Comparison of ENCODE assay signal across 21 cellular contexts in genomic region chr4:161881370-161881769, GRCh38.
"Had no signal": no experiment of that assay in that cellular context is flagged by ENCODE, and none has a peak within 500 bp of the region (broad histone marks: within the 10 kb centered on the region; RNA-seq: fewer than 3 reads in every experiment).

No MANE protein-coding gene starts in this region.

- H3K9me2 ChIP-seq: SK-N-SH had no signal

- H3K4me3 ChIP-seq: MG63 had no signal

- DNase-seq: IMR-90, Karpas-422, KG1, MG63, NCI-H1092, NCI-H1105 treated with DMSO at 0.1 percent for 48 hours, NCI-H1417 treated with DMSO at 0.1 percent for 48 hours, NCI-H146, NCI-H1694 treated with DMSO at 0.1 percent for 48 hours, NCI-H1930, NCI-H2081, NCI-H2107, NCI-H2227 treated with DMSO at 0.1 percent for 48 hours, NCI-H526 treated with DMSO at 0.1 percent for 48 hours, NCI-H748 treated with DMSO at 0.1 percent for 48 hours, PC-3, SHP77, SK-N-SH, SW 1271 had no signal

- H3K9me3 ChIP-seq: MG63, SK-N-SH had no signal

- H3K4me2 ChIP-seq: SK-N-SH had no signal

- H3K27me3 ChIP-seq: MG63 had no signal

- H3K9ac ChIP-seq: SK-N-SH had no signal

- H3K27ac ChIP-seq: RWPE1 had no signal

- H3K36me3 ChIP-seq: MG63 had no signal

- ATAC-seq: Panc1, PC-3 had no signal
